Comparison of ENCODE assay signal across 8 cellular contexts in genomic region chr6:73520688-73521350, GRCh38. TPM values are rescaled to one million over a fixed set of nuclear protein-coding genes. Genes with fewer than 3 reads are reported as not detected.
DNase-seq lines count a peak whose midpoint lies in the region; TF ChIP-seq lines count a peak whose summit lies in the region.

Gene EEF1A1 (minus strand): TSS chr6:73521032. CDS start chr6:73520026, 1,006 bp downstream.

- TF ChIP-seq CTCF in Loucy (conservative IDR thresholded peaks at IDR 0.05; ENCODE audit: low read length) = no peak
- TF ChIP-seq CTCF in fibroblast of pulmonary artery (IDR thresholded peaks at IDR 0.05; ENCODE audit: low read length, missing control alignments) = no peak
- TF ChIP-seq CTCF in nephron (IDR thresholded peaks at IDR 0.05; ENCODE audit: unreplicated experiment in 3 of 3) = no peak

- peak within 1 kb of the TSS; percentile 97 to 99 (median 99) for H3K27ac Mint-ChIP-seq in nephron
- peak within 1 kb of the TSS; percentile 100 for H3K27ac Mint-ChIP-seq in stimulated activated naive CD8-positive, alpha-beta T cell treated with anti-CD3 and anti-CD28 coated beads, Interleukin-15, Interleukin-2, amounts not matched to agents 100 ng/mL and 50 ng/mL, for 24 hours

- H3K4me1 ChIP-seq in Loucy (ENCODE audit: insufficient read depth, low read length, poor library complexity, severe bottlenecking) = peaks cover 33% of the 10 kb centered on the region

- H3K9ac ChIP-seq in Loucy (ENCODE audit: low read depth, low read length, poor library complexity, severe bottlenecking) = peak within 1 kb of the TSS; percentile 100

- H3K9me3 ChIP-seq in Loucy (ENCODE audit: insufficient read depth, low read depth, low read length) = no peaks in the 10 kb centered on the region

- peaks cover 12% of the 10 kb centered on the region for H3K27me3 ChIP-seq in Loucy (ENCODE audit: insufficient read depth, low read length, poor library complexity, severe bottlenecking)

- H2AFZ ChIP-seq in Loucy (ENCODE audit: low read length) = peak within 1 kb of the TSS; percentile 81

- H3K27me3 Mint-ChIP-seq in nephron (ENCODE audit: low read depth) = no peaks in the 10 kb centered on the region
- peaks cover 10% of the 10 kb centered on the region for H3K27me3 Mint-ChIP-seq in stimulated activated naive CD8-positive, alpha-beta T cell treated with anti-CD3 and anti-CD28 coated beads, Interleukin-15, Interleukin-2, amounts not matched to agents 100 ng/mL and 50 ng/mL, for 24 hours

- H3K36me3 Mint-ChIP-seq in nephron (ENCODE audit: low read depth) = peaks cover 50% of the 10 kb centered on the region
- peaks cover 51% of the 10 kb centered on the region for H3K36me3 Mint-ChIP-seq in stimulated activated naive CD8-positive, alpha-beta T cell treated with anti-CD3 and anti-CD28 coated beads, Interleukin-15, Interleukin-2, amounts not matched to agents 100 ng/mL and 50 ng/mL, for 24 hours (ENCODE audit: low read depth)

- H3K4me1 Mint-ChIP-seq in nephron = peaks cover 34% of the 10 kb centered on the region
- peaks cover 67% of the 10 kb centered on the region for H3K4me1 Mint-ChIP-seq in stimulated activated naive CD8-positive, alpha-beta T cell treated with anti-CD3 and anti-CD28 coated beads, Interleukin-15, Interleukin-2, amounts not matched to agents 100 ng/mL and 50 ng/mL, for 24 hours (ENCODE audit: low read depth)

- H3K4me3 Mint-ChIP-seq in nephron = peak within 1 kb of the TSS; percentile 93 to 99 (median 93)
- H3K4me3 Mint-ChIP-seq in stimulated activated naive CD8-positive, alpha-beta T cell treated with anti-CD3 and anti-CD28 coated beads, Interleukin-15, Interleukin-2, amounts not matched to agents 100 ng/mL and 50 ng/mL, for 24 hours = peak within 1 kb of the TSS; percentile 99

- H3K9me3 Mint-ChIP-seq in nephron = no peaks in the 10 kb centered on the region
- no peaks in the 10 kb centered on the region for H3K9me3 Mint-ChIP-seq in stimulated activated naive CD8-positive, alpha-beta T cell treated with anti-CD3 and anti-CD28 coated beads, Interleukin-15, Interleukin-2, amounts not matched to agents 100 ng/mL and 50 ng/mL, for 24 hours

- peaks cover 17% of the 10 kb centered on the region for H3F3A ChIP-seq in Loucy (ENCODE audit: low read depth)

- peaks cover 70% of the 10 kb centered on the region for H3K79me2 ChIP-seq in Loucy (ENCODE audit: insufficient read depth, low read length)

- H3K4me3 ChIP-seq in Loucy (ENCODE audit: low read length, poor library complexity, severe bottlenecking) = peak within 1 kb of the TSS; percentile 100
- peak within 1 kb of the TSS; percentile 99 for H3K4me3 ChIP-seq in fibroblast of pulmonary artery (replicated peaks; ENCODE audit: low read depth, low read length)

- H4K20me1 ChIP-seq in Loucy (ENCODE audit: insufficient read depth, low read length, poor library complexity, severe bottlenecking) = peaks cover 48% of the 10 kb centered on the region

- DNase-seq in EH (ENCODE audit: low read depth) = peak; percentile 100
- peak; percentile 97 for DNase-seq in H4 (ENCODE audit: low spot score)
- DNase-seq in SHP77 (lab: John Stamatoyannopoulos, UW) = peak; percentile 99
- DNase-seq in activated effector memory CD4-positive, alpha-beta T cell treated with Interleukin-2 at 50 U/mL for 16 hours = peak; percentile 99
- DNase-seq in fibroblast of pulmonary artery (ENCODE audit: low read depth) = peak; percentile 100

- H3K4me2 ChIP-seq in Loucy (ENCODE audit: low read depth, low read length, poor library complexity, severe bottlenecking) = peak within 1 kb of the TSS; percentile 96

- H3K9me2 ChIP-seq in Loucy (replicated peaks; ENCODE audit: low read depth, low read length) = no peaks in the 10 kb centered on the region

- H3K36me3 ChIP-seq in Loucy (ENCODE audit: insufficient read depth, low read length) = peaks cover 46% of the 10 kb centered on the region

RNA-seq across cellular contexts. Expression of gene EEF1A1, which starts in this region (rescaled TPM):
- 10,897 and 11,774 TPM in 2 replicates for total RNA-seq in H4 (2014; rRNA removed; shearing (Covaris generic))

Comparison
In these comparisons a context has a peak if more than half of its experiments do, and no peak if none do; other contexts are left out.
1. Peak in every context shown above with its lines: DNase-seq and H3K4me3 ChIP-seq.